9 cellular contexts compared by ENCODE assay signal in the genomic region with DNA sequence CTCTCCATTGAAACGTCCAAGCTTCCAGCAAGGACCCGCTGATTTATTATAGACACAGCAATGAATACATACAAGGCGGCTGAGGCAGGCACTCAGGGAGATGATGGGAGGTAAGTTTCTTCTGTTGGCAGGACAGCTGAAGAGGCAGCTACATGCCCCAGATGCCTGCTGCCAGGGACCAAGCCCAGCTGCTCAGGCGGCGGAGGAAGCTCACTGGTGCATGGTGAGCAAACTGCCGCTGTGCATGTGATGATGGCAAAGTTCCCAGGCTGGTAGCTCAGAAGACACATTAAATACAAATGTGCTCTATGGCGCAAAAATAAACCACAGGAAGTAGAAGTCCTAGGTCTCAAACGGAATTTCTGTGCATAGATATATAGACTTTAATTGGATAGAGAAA. TPM values are rescaled to one million over a fixed set of nuclear protein-coding genes. Genes with fewer than 3 reads are reported as not detected.
DNase-seq lines count a peak whose midpoint lies in the region; ATAC-seq and TF ChIP-seq lines count a peak whose summit lies in the region.
"Had no signal": no experiment of that assay in that cellular context is flagged by ENCODE, and none has a peak within 500 bp of the region (broad histone marks: within the 10 kb centered on the region; RNA-seq: fewer than 3 reads in every experiment).

No MANE protein-coding gene starts in this region.

- H3K4me1 Mint-ChIP-seq in MCF 10A (ENCODE audit: insufficient read depth, unreplicated experiment) = no peaks in the 10 kb centered on the region

- POLR2A ChIA-PET in MCF 10A (lab: Yijun Ruan, JAX) = no interaction called here

- no peak overlapping the region for H3K27ac Mint-ChIP-seq in MCF 10A (ENCODE audit: low read depth, unreplicated experiment)

- no peaks in the 10 kb centered on the region for H3K36me3 Mint-ChIP-seq in MCF 10A (ENCODE audit: insufficient read depth, unreplicated experiment)

- TF ChIP-seq CTCF in upper lobe of left lung (IDR thresholded peaks at IDR 0.05) (no peak), MCF 10A (IDR thresholded peaks at IDR 0.05; ENCODE audit: unreplicated experiment) (no peak)

- intact Hi-C loops in left ventricle myocardium superior (cut with micrococcal nuclease) (no loop called here), MCF 10A (cut with micrococcal nuclease) (no loop called here)

- no peak for TF ChIP-seq EP300 in upper lobe of left lung (IDR thresholded peaks at IDR 0.05)

- H3K9me3 ChIP-seq in upper lobe of left lung = no peaks in the 10 kb centered on the region

- 19 to 27% methylated on average over 8 of the region's 8 CpGs for WGBS in upper lobe of left lung, 2 donors

- H3K4me3 ChIP-seq in upper lobe of left lung = no peak overlapping the region

- H3K4me1 ChIP-seq in upper lobe of left lung = peaks cover 16 to 26% (median 21%) of the 10 kb centered on the region in 4 donors

- TF ChIP-seq POLR2A in upper lobe of left lung (IDR thresholded peaks at IDR 0.05) = no peak

- H3K36me3 ChIP-seq in upper lobe of left lung = no peaks in the 10 kb centered on the region

- peak; percentile 17 for DNase-seq in stimulated activated CD4-positive, alpha-beta T cell treated with anti-CD3 and anti-CD28 coated beads, Interleukin-15, amount 100 ng/mL, for 24 hours
- DNase-seq in stimulated activated CD4-positive, alpha-beta T cell treated with anti-CD3 and anti-CD28 coated beads, Interleukin-4, amount 100 ng/mL, for 4 hours = no peak
- DNase-seq in NCI-H2171 treated with DMSO at 0.1 percent for 48 hours (lab: John Stamatoyannopoulos, UW) = peak; percentile 86
- peak; percentile 68 for DNase-seq in left ventricle myocardium superior
- DNase-seq in upper lobe of left lung = peak; percentile 48 to 51
- DNase-seq in EL = no peak
- no peak for DNase-seq in MCF 10A (ENCODE audit: unreplicated experiment)

- H3K4me3 Mint-ChIP-seq in MCF 10A (ENCODE audit: unreplicated experiment) = no peak overlapping the region

- H3K27me3 Mint-ChIP-seq in MCF 10A (ENCODE audit: insufficient read depth, unreplicated experiment) = peaks cover 13% of the 10 kb centered on the region

- BruUV-seq in MCF 10A (replicated peaks; lab: Mats Ljungman, UMichigan) = no TSS peak

- CTCF ChIA-PET in MCF 10A (lab: Yijun Ruan, JAX) = interaction anchor here (0.8 to 2.7 kb wide), 2 partner anchors 14 to 77 kb away, joined by 3 to 21 read pairs; no protein-coding TSS in a partner anchor

- no peaks in the 10 kb centered on the region for H3K9me3 Mint-ChIP-seq in MCF 10A (ENCODE audit: unreplicated experiment)

- H3K27ac ChIP-seq in upper lobe of left lung = no peak overlapping the region

- no peaks in the 10 kb centered on the region for H3K27me3 ChIP-seq in upper lobe of left lung

- ATAC-seq in left ventricle myocardium superior = peak; percentile 80
- peak in 1 of 2 donors; percentile 53 for ATAC-seq in upper lobe of left lung (ENCODE audit: low FRiP score in 2 of 2)
- ATAC-seq in HG03095 (IDR thresholded peaks at IDR 0.05; ENCODE audit: unreplicated experiment) = no peak

RNA-seq across cellular contexts. Expression of a gene that starts 2.3 kb away (rescaled TPM):
- total RNA-seq in left ventricle myocardium superior (not detected), upper lobe of left lung (not detected), MCF 10A (2022) (not detected in 2 replicates)
- total RNA-seq: T-helper 1 cell treated with Interleukin-12 subunit alpha and Interleukin-12 subunit beta and Interleukin-4 antibody, amounts not matched to agents 30 ng/mL and 1 ng/mL, for 36 hours had no signal

RNA-seq across cellular contexts. Expression of a gene that starts 35.1 kb away (rescaled TPM):
- 1.3 TPM for total RNA-seq in left ventricle myocardium superior
- 10 to 100 TPM in 4 of 6 donors, 1 to 10 TPM in 2; 7.0 to 17.8 (median 10.8) TPM for total RNA-seq in upper lobe of left lung
- 1.0 and 1.1 TPM in 2 replicates for total RNA-seq in MCF 10A (2022)
- total RNA-seq: T-helper 1 cell treated with Interleukin-12 subunit alpha and Interleukin-12 subunit beta and Interleukin-4 antibody, amounts not matched to agents 30 ng/mL and 1 ng/mL, for 36 hours had no signal

RNA-seq across cellular contexts. Expression of a gene that starts 52.3 kb away (rescaled TPM):
- total RNA-seq in left ventricle myocardium superior (not detected), upper lobe of left lung (not detected), MCF 10A (2022) (not detected in 2 replicates)
- total RNA-seq: T-helper 1 cell treated with Interleukin-12 subunit alpha and Interleukin-12 subunit beta and Interleukin-4 antibody, amounts not matched to agents 30 ng/mL and 1 ng/mL, for 36 hours had no signal

Comparison
In these comparisons a context has a peak if more than half of its experiments do, and no peak if none do; other contexts are left out.
1. DNase-seq: peak in stimulated activated CD4-positive, alpha-beta T cell treated with anti-CD3 and anti-CD28 coated beads, Interleukin-15, amount 100 ng/mL, for 24 hours (single experiment), NCI-H2171 treated with DMSO at 0.1 percent for 48 hours (single experiment), left ventricle myocardium superior (single experiment) and upper lobe of left lung (2 of 2); none in stimulated activated CD4-positive, alpha-beta T cell treated with anti-CD3 and anti-CD28 coated beads, Interleukin-4, amount 100 ng/mL, for 4 hours (0 of 2), EL (single experiment) and MCF 10A (single experiment).